15 cellular contexts compared by ENCODE assay signal in the genomic region with DNA sequence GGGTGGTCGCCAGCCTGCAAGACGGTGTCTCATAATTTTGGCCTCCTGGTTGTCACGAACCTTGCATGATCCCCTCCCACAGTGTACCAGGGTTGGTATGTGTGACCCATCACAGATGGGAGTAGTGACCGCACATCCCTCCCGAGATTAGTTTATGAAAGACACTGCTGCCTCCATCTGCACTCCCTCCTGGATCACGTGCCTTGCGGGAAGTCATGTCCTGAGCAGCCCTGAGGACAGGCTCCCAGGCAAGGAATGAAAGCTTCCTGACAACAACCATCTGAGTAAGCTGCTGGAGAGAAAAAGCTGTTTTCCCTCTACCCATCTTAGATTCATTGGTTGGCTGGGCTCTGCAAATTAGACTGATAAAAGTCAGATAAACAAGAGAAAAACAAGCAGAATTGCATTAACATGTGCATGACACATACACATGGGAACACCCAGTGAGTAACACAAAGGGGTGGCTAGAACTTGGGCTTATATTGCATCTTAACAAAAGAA. TPM values are rescaled to one million over a fixed set of nuclear protein-coding genes. Genes with fewer than 3 reads are reported as not detected.
DNase-seq lines count a peak whose midpoint lies in the region; ATAC-seq, FAIRE-seq and TF ChIP-seq lines count a peak whose summit lies in the region.
"Had no signal": no experiment of that assay in that cellular context is flagged by ENCODE, and none has a peak within 500 bp of the region (broad histone marks: within the 10 kb centered on the region; RNA-seq: fewer than 3 reads in every experiment).

No MANE protein-coding gene starts in this region.

- H3K27me3 Mint-ChIP-seq in activated CD4-positive, alpha-beta T cell treated with anti-CD3 and anti-CD28 coated beads, Interleukin-2, amount 10 ng/mL, durations not matched to agents 7 days and 5 days: no peaks in the 10 kb centered on the region

- H3K36me3 Mint-ChIP-seq in activated CD4-positive, alpha-beta T cell treated with anti-CD3 and anti-CD28 coated beads, Interleukin-2, amount 10 ng/mL, durations not matched to agents 7 days and 5 days (ENCODE audit: low read depth): no peaks in the 10 kb centered on the region

- H3K4me1 Mint-ChIP-seq in activated CD4-positive, alpha-beta T cell treated with anti-CD3 and anti-CD28 coated beads, Interleukin-2, amount 10 ng/mL, durations not matched to agents 7 days and 5 days: no peaks in the 10 kb centered on the region

- H3K4me3 ChIP-seq in lower leg skin (ENCODE audit: low read depth, poor library complexity, severe bottlenecking) (no peak overlapping the region), upper lobe of right lung (no peak overlapping the region), small intestine (ENCODE audit: low read depth in 1 of 2, low read length in 2 of 2) (no peak overlapping the region)

- POLR2A ChIA-PET in activated CD4-positive, alpha-beta T cell treated with anti-CD3 and anti-CD28 coated beads, Interleukin-2, amount 10 ng/mL, durations not matched to agents 7 days and 5 days (lab: Charles Lee): no interaction called here

- intact Hi-C loops in lower leg skin (cut with DNase I; ENCODE audit: low total_unique reads): no loop called here
- intact Hi-C loops in upper lobe of right lung (cut with DNase I): no loop called here

- H3K9me3 ChIP-seq in upper lobe of right lung (no peaks in the 10 kb centered on the region), small intestine (ENCODE audit: control insufficient read depth, low read depth) (no peaks in the 10 kb centered on the region)

- no peaks in the 10 kb centered on the region for H3K9me3 Mint-ChIP-seq in activated CD4-positive, alpha-beta T cell treated with anti-CD3 and anti-CD28 coated beads, Interleukin-2, amount 10 ng/mL, durations not matched to agents 7 days and 5 days
- H3K9me3 Mint-ChIP-seq: stimulated activated naive CD8-positive, alpha-beta T cell treated with anti-CD3 and anti-CD28 coated beads, Interleukin-15, Interleukin-2, amounts not matched to agents 100 ng/mL and 50 ng/mL, for 24 hours had no signal

- no peak overlapping the region for H3K27ac Mint-ChIP-seq in activated CD4-positive, alpha-beta T cell treated with anti-CD3 and anti-CD28 coated beads, Interleukin-2, amount 10 ng/mL, durations not matched to agents 7 days and 5 days
- H3K27ac Mint-ChIP-seq: stimulated activated naive CD8-positive, alpha-beta T cell treated with anti-CD3 and anti-CD28 coated beads, Interleukin-15, Interleukin-2, amounts not matched to agents 100 ng/mL and 50 ng/mL, for 24 hours had no signal

- CTCF ChIA-PET in activated CD4-positive, alpha-beta T cell treated with anti-CD3 and anti-CD28 coated beads, Interleukin-2, amount 10 ng/mL, durations not matched to agents 7 days and 5 days (lab: Charles Lee): no interaction called here

- WGBS in lower leg skin, 2 donors: 45 to 61% methylated on average over 7 of the region's 7 CpGs
- WGBS in small intestine, 3 donors: 23 to 43% (median 38%) methylated on average over 7 of the region's 7 CpGs

- no peak for FAIRE-seq in small intestine (lab: Jason Lieb, UNC)

- H3K27me3 ChIP-seq in upper lobe of right lung (no peaks in the 10 kb centered on the region), small intestine (ENCODE audit: control insufficient read depth in 2 of 2, insufficient read depth in 2 of 2, low read length in 2 of 2) (no peaks in the 10 kb centered on the region)

- no peak overlapping the region for H3K4me3 Mint-ChIP-seq in activated CD4-positive, alpha-beta T cell treated with anti-CD3 and anti-CD28 coated beads, Interleukin-2, amount 10 ng/mL, durations not matched to agents 7 days and 5 days
- H3K4me3 Mint-ChIP-seq: stimulated activated naive CD8-positive, alpha-beta T cell treated with anti-CD3 and anti-CD28 coated beads, Interleukin-15, Interleukin-2, amounts not matched to agents 100 ng/mL and 50 ng/mL, for 24 hours had no signal

- H3K27ac ChIP-seq in upper lobe of right lung: peak overlapping the region; percentile 30
- peak overlapping the region in 1 of 2 donors; percentile 74 for H3K27ac ChIP-seq in small intestine (ENCODE audit: low read depth in 1 of 2, low read length in 1 of 2)

- no peaks in the 10 kb centered on the region for H3K4me1 ChIP-seq in upper lobe of right lung
- H3K4me1 ChIP-seq in small intestine (ENCODE audit: control insufficient read depth in 2 of 2, insufficient read depth in 1 of 2, low read depth in 1 of 2, low read length in 1 of 2): peaks cover 0 to 3% of the 10 kb centered on the region in 2 donors

- peak; percentile 50 for ATAC-seq in upper lobe of right lung
- ATAC-seq: Panc1 had no signal

- TF ChIP-seq CTCF in lower leg skin (IDR thresholded peaks at IDR 0.05): no peak
- no peak for TF ChIP-seq CTCF in upper lobe of right lung (IDR thresholded peaks at IDR 0.05)

- DNase-seq in OCI-M1 (lab: John Stamatoyannopoulos, UW): peak; percentile 25
- peak; percentile 64 for DNase-seq in epidermal melanocyte (ENCODE audit: insufficient read length, low spot score)
- peak; percentile 79 to 92 for DNase-seq in lower leg skin (ENCODE audit: low spot score in 2 of 2)
- no peak for DNase-seq in upper lobe of right lung
- DNase-seq in small intestine: no peak
- DNase-seq in medulla oblongata (ENCODE audit: extremely low spot score): no peak
- no peak for DNase-seq in cerebellum (ENCODE audit: low spot score)
- DNase-seq in activated CD4-positive, alpha-beta T cell treated with anti-CD3 and anti-CD28 coated beads, Interleukin-2, amount 10 ng/mL, durations not matched to agents 7 days and 5 days: no peak
- DNase-seq: activated effector memory CD4-positive, alpha-beta T cell treated with anti-CD3 and anti-CD28 coated beads, Interleukin-2, amount 50 U/mL, for 16 hours; effector memory CD4-positive, alpha-beta T cell; H7; NCI-H1436 treated with DMSO at 0.1 percent for 48 hours; stimulated activated CD4-positive, alpha-beta T cell treated with anti-CD3 and anti-CD28 coated beads, Interleukin-15, amount 100 ng/mL, for 24 hours had no signal

- no peaks in the 10 kb centered on the region for H3K36me3 ChIP-seq in upper lobe of right lung
- H3K36me3 ChIP-seq in small intestine (ENCODE audit: control insufficient read depth in 2 of 2, insufficient read depth in 2 of 2, low read length in 2 of 2): no peaks in the 10 kb centered on the region

- no peak for TF ChIP-seq POLR2A in lower leg skin (IDR thresholded peaks at IDR 0.05)

RNA-seq across cellular contexts. Expression of gene PAMR1, which starts 14.4 kb away (rescaled TPM):
- 10 to 100 TPM; 12.7 to 20.8 (median 17.8) TPM for total RNA-seq in lower leg skin
- 12.4 TPM for total RNA-seq in upper lobe of right lung
- 1 to 10 TPM in 2 of 3 donors, not detected in 1; 1.4 to 4.9 TPM for polyA plus RNA-seq in small intestine
- total RNA-seq in cerebellum: 2.4 TPM
- not detected for total RNA-seq in activated CD4-positive, alpha-beta T cell treated with anti-CD3 and anti-CD28 coated beads, Interleukin-2, amount 10 ng/mL, durations not matched to agents 7 days and 5 days

Comparison
In these comparisons a context has a peak if more than half of its experiments do, and no peak if none do; other contexts are left out.
1. DNase-seq: peak in OCI-M1 (single experiment), epidermal melanocyte (single experiment) and lower leg skin (2 of 2); none in upper lobe of right lung (single experiment), small intestine (single experiment), medulla oblongata (single experiment), cerebellum (single experiment) and activated CD4-positive, alpha-beta T cell treated with anti-CD3 and anti-CD28 coated beads, Interleukin-2, amount 10 ng/mL, durations not matched to agents 7 days and 5 days (single experiment).